In genomic region chrX:74351760-74352159, GRCh38 we compare ENCODE assay signal across 1 cellular context.
A peak's percentile ranks its signal among the peaks of the same experiment; 100 is the strongest.
TF ChIP-seq lines count a peak whose summit lies in the region.

No MANE protein-coding gene starts in this region.

TF ChIP-seq in K562, 482 proteins besides CTCF, POLR2A, EP300 and RAD21 (continued from another document):
- no peak for TF ChIP-seq MBD1 (CRISPR knock-in tag; IDR thresholded peaks at IDR 0.05)
- no peak for TF ChIP-seq PML (IDR thresholded peaks at IDR 0.05; ENCODE audit: low read length)
- no peak for TF ChIP-seq SMAD1 (IDR thresholded peaks at IDR 0.05; ENCODE audit: low read depth, low read length, partially characterized antibody)
- no peak for TF ChIP-seq POLR2AphosphoS5 (IDR thresholded peaks at IDR 0.05; ENCODE audit: control insufficient read depth, insufficient read depth, low read depth, low read length)
- TF ChIP-seq KDM2B (CRISPR knock-in tag; IDR thresholded peaks at IDR 0.05): no peak
- TF ChIP-seq THAP7 (CRISPR knock-in tag; IDR thresholded peaks at IDR 0.05): no peak
- no peak for TF ChIP-seq MAFK (IDR thresholded peaks at IDR 0.05; ENCODE audit: low read length)
- no peak for TF ChIP-seq NFRKB (IDR thresholded peaks at IDR 0.05; ENCODE audit: low read depth)
- TF ChIP-seq FOSL1 (tag; conservative IDR thresholded peaks at IDR 0.05): peak; percentile 56
- no peak for TF ChIP-seq NR2C1 (IDR thresholded peaks at IDR 0.05)
- no peak for TF ChIP-seq NR2C1 (tag; IDR thresholded peaks at IDR 0.05)
- TF ChIP-seq CLOCK (CRISPR knock-in tag; IDR thresholded peaks at IDR 0.05; ENCODE audit: borderline replicate concordance): no peak
- TF ChIP-seq ZNF165 (CRISPR knock-in tag; IDR thresholded peaks at IDR 0.05; ENCODE audit: borderline replicate concordance): no peak
- TF ChIP-seq ZNF143 (CRISPR knock-in tag; IDR thresholded peaks at IDR 0.05): no peak
- no peak for TF ChIP-seq KLF1 (tag; IDR thresholded peaks at IDR 0.05)
- peak; percentile 83 for TF ChIP-seq CBFA2T3 (IDR thresholded peaks at IDR 0.05)
- peak; percentile 21; the same call in 1 of the 2 replicates for TF ChIP-seq ARID1B (IDR thresholded peaks at IDR 0.05)
- TF ChIP-seq ESRRA (IDR thresholded peaks at IDR 0.05; ENCODE audit: borderline replicate concordance, low read depth): no peak
- TF ChIP-seq HDAC3 (IDR thresholded peaks at IDR 0.05; ENCODE audit: borderline replicate concordance, partially characterized antibody): no peak
- peak; percentile 31; the same call in 1 of the 2 replicates for TF ChIP-seq SOX6 (IDR thresholded peaks at IDR 0.05)
- TF ChIP-seq FOXA1 (IDR thresholded peaks at IDR 0.05; ENCODE audit: borderline replicate concordance): no peak
- TF ChIP-seq TCF15 (CRISPR knock-in tag; IDR thresholded peaks at IDR 0.05): no peak
- TF ChIP-seq TEAD4 (IDR thresholded peaks at IDR 0.05; ENCODE audit: low read length): peak; percentile 68
- TF ChIP-seq TEAD4 (CRISPR knock-in tag; IDR thresholded peaks at IDR 0.05; ENCODE audit: borderline replicate concordance): no peak
- TF ChIP-seq SRF (CRISPR knock-in tag; IDR thresholded peaks at IDR 0.05): no peak
- TF ChIP-seq CHD4 (IDR thresholded peaks at IDR 0.05; ENCODE audit: insufficient read depth, insufficient replicate concordance, low read depth, low read length, poor library complexity, severe bottlenecking): no peak
- TF ChIP-seq NONO (IDR thresholded peaks at IDR 0.05; ENCODE audit: low read depth in 2 of 2, low read length in 1 of 2): no peak
- no peak for TF ChIP-seq SMAD4 (CRISPR knock-in tag; conservative IDR thresholded peaks at IDR 0.05)
- 0 out of 2 replicates have a peak, but pooled peaks have one; percentile 23 for TF ChIP-seq SMARCE1 (IDR thresholded peaks at IDR 0.05)
- TF ChIP-seq CBFA2T2 (conservative IDR thresholded peaks at IDR 0.05): peak; percentile 62
- TF ChIP-seq HSF4 (CRISPR knock-in tag; IDR thresholded peaks at IDR 0.05; ENCODE audit: borderline replicate concordance): no peak
- TF ChIP-seq RNF2 (IDR thresholded peaks at IDR 0.05): no peak
- 0 out of 2 replicates have a peak, but pooled peaks have one; percentile 37 for TF ChIP-seq HMG20A (CRISPR knock-in tag; conservative IDR thresholded peaks at IDR 0.05)
- TF ChIP-seq FOXJ2 (tag; IDR thresholded peaks at IDR 0.05): no peak
- TF ChIP-seq HNRNPH1 (optimal IDR thresholded peaks at IDR 0.05; ENCODE audit: low read depth, low read length): no peak
- TF ChIP-seq ZEB2 (IDR thresholded peaks at IDR 0.05): no peak
- TF ChIP-seq PCBP2 (IDR thresholded peaks at IDR 0.05; ENCODE audit: low read depth, low read length, poor library complexity, severe bottlenecking): no peak
- TF ChIP-seq LARP7 (IDR thresholded peaks at IDR 0.05): no peak
- TF ChIP-seq ELF2 (CRISPR knock-in tag; IDR thresholded peaks at IDR 0.05): no peak
- no peak for TF ChIP-seq FOXJ3 (CRISPR knock-in tag; IDR thresholded peaks at IDR 0.05)
- no peak for TF ChIP-seq NKRF (IDR thresholded peaks at IDR 0.05; ENCODE audit: borderline replicate concordance)
- peak; percentile 34; the same call in 1 of the 2 replicates for TF ChIP-seq NCOR1 (IDR thresholded peaks at IDR 0.05)
- TF ChIP-seq RCOR1 (IDR thresholded peaks at IDR 0.05; ENCODE audit: borderline replicate concordance in 1 of 2, low read depth in 2 of 2, low read length in 2 of 2): peak in 1 of 2 experiments; percentile 81; a peak in 2 of 4 replicates
- peak; percentile 74 for TF ChIP-seq TCF3 (CRISPR knock-in tag; IDR thresholded peaks at IDR 0.05)
- TF ChIP-seq RREB1 (CRISPR knock-in tag; IDR thresholded peaks at IDR 0.05): no peak
- TF ChIP-seq JUNB (CRISPR knock-in tag; conservative IDR thresholded peaks at IDR 0.05): no peak
- no peak for TF ChIP-seq PPARD (CRISPR knock-in tag; IDR thresholded peaks at IDR 0.05)
- TF ChIP-seq FOXO4 (CRISPR knock-in tag; IDR thresholded peaks at IDR 0.05): no peak
- TF ChIP-seq LEF1 (IDR thresholded peaks at IDR 0.05): no peak
